In genomic region chr5:61301345-61301744, GRCh38 we compare ENCODE assay signal across 1 cellular context.
TF ChIP-seq lines count a peak whose summit lies in the region.

No MANE protein-coding gene starts in this region.

TF ChIP-seq in GM23338, 12 proteins besides CTCF, POLR2A, EP300 and RAD21 (continued from another document):
- TF ChIP-seq, protein P1, sequence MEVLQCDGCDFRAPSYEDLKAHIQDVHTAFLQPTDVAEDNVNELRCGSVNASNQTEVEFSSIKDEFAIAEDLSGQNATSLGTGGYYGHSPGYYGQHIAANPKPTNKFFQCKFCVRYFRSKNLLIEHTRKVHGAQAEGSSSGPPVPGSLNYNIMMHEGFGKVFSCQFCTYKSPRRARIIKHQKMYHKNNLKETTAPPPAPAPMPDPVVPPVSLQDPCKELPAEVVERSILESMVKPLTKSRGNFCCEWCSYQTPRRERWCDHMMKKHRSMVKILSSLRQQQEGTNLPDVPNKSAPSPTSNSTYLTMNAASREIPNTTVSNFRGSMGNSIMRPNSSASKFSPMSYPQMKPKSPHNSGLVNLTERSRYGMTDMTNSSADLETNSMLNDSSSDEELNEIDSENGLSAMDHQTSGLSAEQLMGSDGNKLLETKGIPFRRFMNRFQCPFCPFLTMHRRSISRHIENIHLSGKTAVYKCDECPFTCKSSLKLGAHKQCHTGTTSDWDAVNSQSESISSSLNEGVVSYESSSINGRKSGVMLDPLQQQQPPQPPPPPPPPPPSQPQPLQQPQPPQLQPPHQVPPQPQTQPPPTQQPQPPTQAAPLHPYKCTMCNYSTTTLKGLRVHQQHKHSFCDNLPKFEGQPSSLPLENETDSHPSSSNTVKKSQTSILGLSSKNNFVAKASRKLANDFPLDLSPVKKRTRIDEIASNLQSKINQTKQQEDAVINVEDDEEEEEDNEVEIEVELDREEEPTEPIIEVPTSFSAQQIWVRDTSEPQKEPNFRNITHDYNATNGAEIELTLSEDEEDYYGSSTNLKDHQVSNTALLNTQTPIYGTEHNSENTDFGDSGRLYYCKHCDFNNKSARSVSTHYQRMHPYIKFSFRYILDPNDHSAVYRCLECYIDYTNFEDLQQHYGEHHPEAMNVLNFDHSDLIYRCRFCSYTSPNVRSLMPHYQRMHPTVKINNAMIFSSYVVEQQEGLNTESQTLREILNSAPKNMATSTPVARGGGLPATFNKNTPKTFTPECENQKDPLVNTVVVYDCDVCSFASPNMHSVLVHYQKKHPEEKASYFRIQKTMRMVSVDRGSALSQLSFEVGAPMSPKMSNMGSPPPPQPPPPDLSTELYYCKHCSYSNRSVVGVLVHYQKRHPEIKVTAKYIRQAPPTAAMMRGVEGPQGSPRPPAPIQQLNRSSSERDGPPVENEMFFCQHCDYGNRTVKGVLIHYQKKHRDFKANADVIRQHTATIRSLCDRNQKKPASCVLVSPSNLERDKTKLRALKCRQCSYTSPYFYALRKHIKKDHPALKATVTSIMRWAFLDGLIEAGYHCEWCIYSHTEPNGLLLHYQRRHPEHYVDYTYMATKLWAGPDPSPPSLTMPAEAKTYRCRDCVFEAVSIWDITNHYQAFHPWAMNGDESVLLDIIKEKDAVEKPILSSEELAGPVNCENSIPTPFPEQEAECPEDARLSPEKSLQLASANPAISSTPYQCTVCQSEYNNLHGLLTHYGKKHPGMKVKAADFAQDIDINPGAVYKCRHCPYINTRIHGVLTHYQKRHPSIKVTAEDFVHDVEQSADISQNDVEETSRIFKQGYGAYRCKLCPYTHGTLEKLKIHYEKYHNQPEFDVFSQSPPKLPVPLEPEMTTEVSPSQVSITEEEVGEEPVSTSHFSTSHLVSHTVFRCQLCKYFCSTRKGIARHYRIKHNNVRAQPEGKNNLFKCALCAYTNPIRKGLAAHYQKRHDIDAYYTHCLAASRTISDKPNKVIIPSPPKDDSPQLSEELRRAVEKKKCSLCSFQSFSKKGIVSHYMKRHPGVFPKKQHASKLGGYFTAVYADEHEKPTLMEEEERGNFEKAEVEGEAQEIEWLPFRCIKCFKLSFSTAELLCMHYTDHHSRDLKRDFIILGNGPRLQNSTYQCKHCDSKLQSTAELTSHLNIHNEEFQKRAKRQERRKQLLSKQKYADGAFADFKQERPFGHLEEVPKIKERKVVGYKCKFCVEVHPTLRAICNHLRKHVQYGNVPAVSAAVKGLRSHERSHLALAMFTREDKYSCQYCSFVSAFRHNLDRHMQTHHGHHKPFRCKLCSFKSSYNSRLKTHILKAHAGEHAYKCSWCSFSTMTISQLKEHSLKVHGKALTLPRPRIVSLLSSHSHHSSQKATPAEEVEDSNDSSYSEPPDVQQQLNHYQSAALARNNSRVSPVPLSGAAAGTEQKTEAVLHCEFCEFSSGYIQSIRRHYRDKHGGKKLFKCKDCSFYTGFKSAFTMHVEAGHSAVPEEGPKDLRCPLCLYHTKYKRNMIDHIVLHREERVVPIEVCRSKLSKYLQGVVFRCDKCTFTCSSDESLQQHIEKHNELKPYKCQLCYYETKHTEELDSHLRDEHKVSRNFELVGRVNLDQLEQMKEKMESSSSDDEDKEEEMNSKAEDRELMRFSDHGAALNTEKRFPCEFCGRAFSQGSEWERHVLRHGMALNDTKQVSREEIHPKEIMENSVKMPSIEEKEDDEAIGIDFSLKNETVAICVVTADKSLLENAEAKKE (CRISPR knock-in tag; IDR thresholded peaks at IDR 0.05), result no peak
- TF ChIP-seq JUNB (IDR thresholded peaks at IDR 0.05; ENCODE audit: unreplicated experiment) (no peak), POLR2AphosphoS5 (IDR thresholded peaks at IDR 0.05; ENCODE audit: low read depth) (no peak), ZNF331 (CRISPR knock-in tag; IDR thresholded peaks at IDR 0.05; ENCODE audit: low read depth) (no peak), CREB1 (CRISPR knock-in tag; IDR thresholded peaks at IDR 0.05; ENCODE audit: low read depth) (no peak), REST (IDR thresholded peaks at IDR 0.05; ENCODE audit: unreplicated experiment) (no peak), NANOG (IDR thresholded peaks at IDR 0.05; ENCODE audit: borderline replicate concordance) (no peak), EZH2 (IDR thresholded peaks at IDR 0.05; ENCODE audit: low read depth, unreplicated experiment) (no peak), STAT1 (IDR thresholded peaks at IDR 0.05; ENCODE audit: unreplicated experiment) (no peak), ZNF114 (CRISPR knock-in tag; IDR thresholded peaks at IDR 0.05) (no peak)
